ENCODE assay signal across 8 cellular contexts in genomic region chr2:126776701-126777619, GRCh38.
DNase-seq lines count a peak whose midpoint lies in the region; ATAC-seq and TF ChIP-seq lines count a peak whose summit lies in the region.

No MANE protein-coding gene starts in this region.

- CTCF ChIA-PET in RWPE1 (lab: Yijun Ruan, JAX), result interaction anchor here (0.6 to 1.4 kb wide), 8 partner anchors 17 to 1731 kb away, joined by 3 to 8 read pairs (median 4); no protein-coding TSS in a partner anchor

- DNase-seq in DMS 273 (lab: John Stamatoyannopoulos, UW; ENCODE audit: unreplicated experiment), result peak; percentile 90
- peak; percentile 33 for DNase-seq in HS-5 (ENCODE audit: low read depth)
- DNase-seq in RWPE1 (ENCODE audit: low spot score), result peak; percentile 57
- DNase-seq in activated effector memory CD4-positive, alpha-beta T cell treated with anti-CD3 and anti-CD28 coated beads, Interleukin-2, amount 50 U/mL, for 16 hours, result peak; percentile 92
- peak; percentile 69 for DNase-seq in fibroblast of villous mesenchyme (ENCODE audit: low read depth)
- peak; percentile 86 for DNase-seq in nephron progenitor cell
- DNase-seq in stimulated activated naive CD8-positive, alpha-beta T cell treated with anti-CD3 and anti-CD28 coated beads, Interleukin-15, Interleukin-2, amounts not matched to agents 100 U/mL and 50 U/mL, for 24 hours, result peak; percentile 85

- no peak overlapping the region for H3K27ac Mint-ChIP-seq in nephron progenitor cell

- H3K9me3 Mint-ChIP-seq in nephron progenitor cell, result no peaks in the 10 kb centered on the region

- H3K4me3 Mint-ChIP-seq in nephron progenitor cell, result peak overlapping the region; percentile 92

- H3K27ac ChIP-seq in RWPE1, result no peak overlapping the region

- peaks cover 34% of the 10 kb centered on the region for H3K4me1 Mint-ChIP-seq in nephron progenitor cell

- H3K36me3 Mint-ChIP-seq in nephron progenitor cell (ENCODE audit: low read depth), result no peaks in the 10 kb centered on the region

- peak overlapping the region; percentile 70 for H3K4me3 ChIP-seq in fibroblast of villous mesenchyme (ENCODE audit: low read depth, low read length)

- ATAC-seq in GM21367 (IDR thresholded peaks at IDR 0.05; ENCODE audit: unreplicated experiment), result peak; percentile 89
- peak; percentile 85 for ATAC-seq in stimulated activated naive CD8-positive, alpha-beta T cell treated with anti-CD3 and anti-CD28 coated beads, Interleukin-15, Interleukin-2, amounts not matched to agents 100 U/mL and 50 U/mL, for 24 hours

- H3K27me3 Mint-ChIP-seq in nephron progenitor cell (ENCODE audit: low read depth, poor library complexity), result peaks cover 26% of the 10 kb centered on the region

- POLR2A ChIA-PET in RWPE1 (lab: Yijun Ruan, JAX; ENCODE audit: low non-redundant PET), result no interaction called here

- peak; percentile 95 for TF ChIP-seq CTCF in RWPE1 (conservative IDR thresholded peaks at IDR 0.05; ENCODE audit: low read depth)
- TF ChIP-seq CTCF in fibroblast of villous mesenchyme (IDR thresholded peaks at IDR 0.05; ENCODE audit: insufficient read depth, low read depth, low read length), result peak; percentile 97
- TF ChIP-seq CTCF in nephron progenitor cell (IDR thresholded peaks at IDR 0.05), result peak; percentile 96

Comparison
In these comparisons a context has a peak if more than half of its experiments do, and no peak if none do; other contexts are left out.
1. DNase-seq: peak in every context shown above with its lines; median percentile 92 in activated effector memory CD4-positive, alpha-beta T cell treated with anti-CD3 and anti-CD28 coated beads, Interleukin-2, amount 50 U/mL, for 16 hours; 90 in DMS 273; 86 in nephron progenitor cell; 85 in stimulated activated naive CD8-positive, alpha-beta T cell treated with anti-CD3 and anti-CD28 coated beads, Interleukin-15, Interleukin-2, amounts not matched to agents 100 U/mL and 50 U/mL, for 24 hours; 69 in fibroblast of villous mesenchyme; 57 in RWPE1; 33 in HS-5.